17 cellular contexts compared by ENCODE assay signal in genomic region chr16:77406680-77407079, GRCh38. TPM values are rescaled to one million over a fixed set of nuclear protein-coding genes. Genes with fewer than 3 reads are reported as not detected.
DNase-seq lines count a peak whose midpoint lies in the region; ATAC-seq, FAIRE-seq and TF ChIP-seq lines count a peak whose summit lies in the region.
"Had no signal": no experiment of that assay in that cellular context is flagged by ENCODE, and none has a peak within 500 bp of the region (broad histone marks: within the 10 kb centered on the region; RNA-seq: fewer than 3 reads in every experiment).

No MANE protein-coding gene starts in this region.

- CTCF ChIA-PET in AG04449 (lab: Yijun Ruan, JAX): no interaction called here
- CTCF ChIA-PET in OCI-LY7 (lab: Charles Lee; ENCODE audit: unreplicated experiment): no interaction called here
- CTCF ChIA-PET in endothelial cell of umbilical vein (lab: Charles Lee): interaction anchor here (0.9 to 3.8 kb wide), 7 partner anchors 12 to 253 kb away, joined by 3 to 31 read pairs (median 6); no protein-coding TSS in a partner anchor

- no peak overlapping the region for H3K4me3 ChIP-seq in AG04449 (ENCODE audit: low read depth, low read length)
- H3K4me3 ChIP-seq in GM23338: no peak overlapping the region
- no peak overlapping the region for H3K4me3 ChIP-seq in OCI-LY7 (ENCODE audit: low read depth, low read length, poor library complexity, severe bottlenecking)
- H3K4me3 ChIP-seq in endothelial cell of umbilical vein (replicated peaks in 1 of 3; ENCODE audit: insufficient read depth in 1 of 3, low read depth in 1 of 3, low read length in 3 of 3): no peak overlapping the region
- no peak overlapping the region for H3K4me3 ChIP-seq in MG63
- H3K4me3 ChIP-seq: coronary artery had no signal

- H3K27ac ChIP-seq in GM23338 (ENCODE audit: low read depth) (no peak overlapping the region), OCI-LY7 (ENCODE audit: low read depth, low read length, poor library complexity, severe bottlenecking) (no peak overlapping the region), endothelial cell of umbilical vein (ENCODE audit: insufficient read depth, low read depth, low read length) (no peak overlapping the region)
- H3K27ac ChIP-seq: coronary artery had no signal

- no peaks in the 10 kb centered on the region for H3K79me2 ChIP-seq in GM23338 (replicated peaks; ENCODE audit: insufficient read depth)
- no peaks in the 10 kb centered on the region for H3K79me2 ChIP-seq in OCI-LY7 (ENCODE audit: insufficient read depth, low read depth, low read length)
- peaks cover 13% of the 10 kb centered on the region for H3K79me2 ChIP-seq in endothelial cell of umbilical vein (ENCODE audit: control insufficient read depth, insufficient read depth, low read length)

- dilution Hi-C loops in endothelial cell of umbilical vein (cut with MboI; ENCODE audit: extremely low pct_ligation_motif_present, low sequenced_read_pairs): no loop called here

- intact Hi-C loops in OCI-LY7 (cut with micrococcal nuclease; ENCODE audit: unreplicated experiment) (no loop called here), endothelial cell of umbilical vein (cut with micrococcal nuclease) (loop anchor here (1.0 kb wide), 3 partner anchors 170 to 254 kb away; no protein-coding TSS in a partner anchor)

- ATAC-seq in GM23338: no peak
- no peak for ATAC-seq in HG03139 (IDR thresholded peaks at IDR 0.05; ENCODE audit: unreplicated experiment)

- peaks cover 10% of the 10 kb centered on the region; the same call in 1 of the 2 replicates for H3K9me2 ChIP-seq in GM23338 (ENCODE audit: insufficient read depth)
- no peaks in the 10 kb centered on the region for H3K9me2 ChIP-seq in OCI-LY7 (ENCODE audit: insufficient read depth, low read length)

- no TSS peak for BruUV-seq in OCI-LY7 (replicated peaks; lab: Mats Ljungman, UMichigan)
- no TSS peak for BruUV-seq in endothelial cell of umbilical vein (replicated peaks; lab: Mats Ljungman, UMichigan)

- H3K9me3 ChIP-seq in OCI-LY7 (ENCODE audit: low read length): no peaks in the 10 kb centered on the region
- H3K9me3 ChIP-seq in endothelial cell of umbilical vein (replicated peaks; ENCODE audit: control insufficient read depth, insufficient read depth, low read length): no peaks in the 10 kb centered on the region
- no peaks in the 10 kb centered on the region for H3K9me3 ChIP-seq in MG63

- no peak overlapping the region for H2AFZ ChIP-seq in GM23338
- no peak overlapping the region for H2AFZ ChIP-seq in OCI-LY7 (ENCODE audit: low read length)
- no peak overlapping the region for H2AFZ ChIP-seq in endothelial cell of umbilical vein (ENCODE audit: low read depth, low read length)

- no peaks in the 10 kb centered on the region for H3K27me3 ChIP-seq in GM23338 (ENCODE audit: insufficient read depth)
- H3K27me3 ChIP-seq in endothelial cell of umbilical vein (ENCODE audit: control insufficient read depth in 2 of 2, insufficient read depth in 2 of 2, low read length in 2 of 2): no peaks in the 10 kb centered on the region
- H3K27me3 ChIP-seq in MG63: no peaks in the 10 kb centered on the region

- H3K27ac Mint-ChIP-seq in GM23338: no peak overlapping the region
- H3K27ac Mint-ChIP-seq: activated CD4-positive, alpha-beta memory T cell treated with anti-CD3 and anti-CD28 coated beads for 36 hours; activated naive CD4-positive, alpha-beta T cell treated with anti-CD3 and anti-CD28 coated beads, Interleukin-2, amount 10 ng/mL, durations not matched to agents 7 days and 5 days; CD4-positive, alpha-beta T cell; T-helper 1 cell treated with Interleukin-12 subunit alpha and Interleukin-12 subunit beta and Interleukin-4 antibody, amounts not matched to agents 30 μg/mL and 1 μg/mL, for 36 hours had no signal

- H3K4me2 ChIP-seq in GM23338 (no peak overlapping the region), OCI-LY7 (ENCODE audit: low read length) (no peak overlapping the region), endothelial cell of umbilical vein (ENCODE audit: insufficient read depth, low read length) (no peak overlapping the region)

- H3K9me3 Mint-ChIP-seq in GM23338: no peaks in the 10 kb centered on the region; the same call in 2 of the 3 replicates
- H3K9me3 Mint-ChIP-seq: activated CD4-positive, alpha-beta memory T cell treated with anti-CD3 and anti-CD28 coated beads for 36 hours; T-helper 1 cell treated with Interleukin-12 subunit alpha and Interleukin-12 subunit beta and Interleukin-4 antibody, amounts not matched to agents 30 μg/mL and 1 μg/mL, for 36 hours had no signal

- TF ChIP-seq CTCF in AG04449 (IDR thresholded peaks at IDR 0.05; ENCODE audit: insufficient read depth, low read length, missing control alignments) (peak; percentile 35), GM23338 (conservative IDR thresholded peaks at IDR 0.05; ENCODE audit: low read depth in 2 of 2) (peak in 1 of 2 experiments; percentile 61; a peak in 3 of 4 replicates), OCI-LY7 (conservative IDR thresholded peaks at IDR 0.05; ENCODE audit: low read length) (peak; percentile 40; the same call in 1 of the 2 replicates), endothelial cell of umbilical vein (IDR thresholded peaks at IDR 0.05; ENCODE audit: extremely low read depth in 1 of 2, insufficient read depth in 1 of 2, low read depth in 1 of 2, low read length in 2 of 2) (peak; percentile 26 to 28)

- H4K20me1 ChIP-seq in GM23338 (replicated peaks; ENCODE audit: insufficient read depth) (no peaks in the 10 kb centered on the region), OCI-LY7 (ENCODE audit: insufficient read depth, low read length) (no peaks in the 10 kb centered on the region), endothelial cell of umbilical vein (replicated peaks; ENCODE audit: control insufficient read depth, extremely low read depth, insufficient read depth, low read length) (no peaks in the 10 kb centered on the region)

- no peak overlapping the region for H3K4me3 Mint-ChIP-seq in GM23338
- H3K4me3 Mint-ChIP-seq: activated CD4-positive, alpha-beta memory T cell treated with anti-CD3 and anti-CD28 coated beads for 36 hours; activated naive CD4-positive, alpha-beta T cell treated with anti-CD3 and anti-CD28 coated beads, Interleukin-2, amount 10 ng/mL, durations not matched to agents 7 days and 5 days; CD4-positive, alpha-beta T cell; T-helper 1 cell treated with Interleukin-12 subunit alpha and Interleukin-12 subunit beta and Interleukin-4 antibody, amounts not matched to agents 30 μg/mL and 1 μg/mL, for 36 hours had no signal

- no peak for TF ChIP-seq POLR2A in endothelial cell of umbilical vein (IDR thresholded peaks at IDR 0.05; ENCODE audit: low read depth, low read length)

- POLR2A ChIA-PET in AG04449 (lab: Yijun Ruan, JAX) (interaction anchor here (0.6 kb wide), 1 partner anchor 596 kb away, joined by 4 read pairs; no protein-coding TSS in a partner anchor), OCI-LY7 (lab: Charles Lee) (interaction anchor here (0.6 kb wide), 1 partner anchor 456 kb away, joined by 6 read pairs; no protein-coding TSS in a partner anchor), endothelial cell of umbilical vein (lab: Charles Lee) (no interaction called here)

- H3K36me3 Mint-ChIP-seq in GM23338 (ENCODE audit: low read depth): no peaks in the 10 kb centered on the region; the same call in 2 of the 3 replicates
- H3K36me3 Mint-ChIP-seq: activated CD4-positive, alpha-beta memory T cell treated with anti-CD3 and anti-CD28 coated beads for 36 hours; activated naive CD4-positive, alpha-beta T cell treated with anti-CD3 and anti-CD28 coated beads, Interleukin-2, amount 10 ng/mL, durations not matched to agents 7 days and 5 days had no signal

- H3K9me1 ChIP-seq in endothelial cell of umbilical vein (replicated peaks; ENCODE audit: control insufficient read depth, extremely low read depth, insufficient read depth, low read length): no peaks in the 10 kb centered on the region

- H3K27me3 Mint-ChIP-seq in GM23338 (ENCODE audit: insufficient read depth, low read depth, poor library complexity): peaks cover 2% of the 10 kb centered on the region
- H3K27me3 Mint-ChIP-seq: activated naive CD4-positive, alpha-beta T cell treated with anti-CD3 and anti-CD28 coated beads, Interleukin-2, amount 10 ng/mL, durations not matched to agents 7 days and 5 days had no signal

- DNase-seq in AG04449 (ENCODE audit: low read depth, low spot score) (no peak), GM23338 (ENCODE audit: low spot score) (peak; percentile 24), OCI-LY7 (ENCODE audit: low spot score) (no peak), endothelial cell of umbilical vein (ENCODE audit: low read depth, low spot score) (peak; percentile 32), MG63 (no peak), hepatic stellate cell (ENCODE audit: low spot score) (no peak), NCI-H2196 treated with DMSO at 0.1 percent for 48 hours (lab: John Stamatoyannopoulos, UW; ENCODE audit: unreplicated experiment) (no peak)
- DNase-seq: activated CD4-positive, alpha-beta memory T cell treated with anti-CD3 and anti-CD28 coated beads for 36 hours; activated naive CD4-positive, alpha-beta T cell treated with anti-CD3 and anti-CD28 coated beads, Interleukin-2, amount 10 ng/mL, durations not matched to agents 7 days and 5 days; CD4-positive, alpha-beta T cell; Karpas-422; NCI-H774 had no signal

- no peak for FAIRE-seq in endothelial cell of umbilical vein (lab: Jason Lieb, UNC)
- FAIRE-seq: H1, urothelium cell line had no signal

- no peaks in the 10 kb centered on the region for H3F3A ChIP-seq in GM23338 (replicated peaks; ENCODE audit: low read depth)

- H3K4me1 Mint-ChIP-seq in GM23338: peaks cover 15% of the 10 kb centered on the region; the same call in 2 of the 3 replicates
- H3K4me1 Mint-ChIP-seq: activated naive CD4-positive, alpha-beta T cell treated with anti-CD3 and anti-CD28 coated beads, Interleukin-2, amount 10 ng/mL, durations not matched to agents 7 days and 5 days had no signal

- H3K4me1 ChIP-seq in GM23338 (ENCODE audit: insufficient read depth): peaks cover 9% of the 10 kb centered on the region; the same call in 1 of the 2 replicates
- H3K4me1 ChIP-seq in OCI-LY7 (ENCODE audit: insufficient read depth, low read length, poor library complexity, severe bottlenecking): no peaks in the 10 kb centered on the region
- peaks cover 25% of the 10 kb centered on the region for H3K4me1 ChIP-seq in endothelial cell of umbilical vein (ENCODE audit: control insufficient read depth, extremely low read depth, insufficient read depth, low read length)

- H3K36me3 ChIP-seq in GM23338 (ENCODE audit: insufficient read depth): no peaks in the 10 kb centered on the region
- H3K36me3 ChIP-seq in OCI-LY7 (ENCODE audit: insufficient read depth, low read length): no peaks in the 10 kb centered on the region
- peaks cover 0 to 4% of the 10 kb centered on the region in 2 experiments for H3K36me3 ChIP-seq in endothelial cell of umbilical vein (ENCODE audit: control insufficient read depth in 2 of 2, extremely low read depth in 1 of 2, insufficient read depth in 2 of 2, low read length in 2 of 2)
- H3K36me3 ChIP-seq in MG63: no peaks in the 10 kb centered on the region

- no peak overlapping the region for H3K9ac ChIP-seq in endothelial cell of umbilical vein (replicated peaks; ENCODE audit: extremely low read depth, insufficient read depth, low read length)

RNA-seq across cellular contexts. Expression of gene ADAMTS18, which starts 28.2 kb away (rescaled TPM):
- 0.90 TPM in 1 of 2 replicates, not detected in the other for total RNA-seq in GM23338 (2014; rRNA removed; shearing (Covaris generic))
- polyA plus RNA-seq in GM23338 (2016; fragmentation: Nextera tagmentation; extraction: Ambion mirVana): 0.10 and 0.15 TPM in 2 replicates
- not detected in 2 replicates for total RNA-seq in OCI-LY7 (2014; rRNA removed; shearing (Covaris generic))
- total RNA-seq in OCI-LY7 (2022): not detected in 2 replicates
- 2.7 and 27.5 TPM in 2 replicates for total RNA-seq in endothelial cell of umbilical vein
- 11.7 and 18.4 TPM in 2 replicates for polyA plus RNA-seq in endothelial cell of umbilical vein
- 8.3 and 10.7 TPM in 2 replicates for polyA plus RNA-seq in endothelial cell of umbilical vein (2011; cell fraction: cytosol; rRNA removed)
- 38.9 and 40.0 TPM in 2 replicates for polyA plus RNA-seq in endothelial cell of umbilical vein (2011; cell fraction: nucleus; rRNA removed)
- polyA plus RNA-seq in endothelial cell of umbilical vein (2012): 6.6 and 10.2 TPM in 2 replicates
- polyA minus RNA-seq in endothelial cell of umbilical vein: 42.6 and 52.4 TPM in 2 replicates
- not detected for polyA minus RNA-seq in endothelial cell of umbilical vein (2011; cell fraction: cytosol; rRNA and poly(A)+ RNA removed)
- 90.4 and 94.0 TPM in 2 replicates for polyA minus RNA-seq in endothelial cell of umbilical vein (2011; cell fraction: nucleus; rRNA and poly(A)+ RNA removed)
- not detected in 2 replicates for total RNA-seq in MG63 (2014; rRNA removed; shearing (Covaris generic); ENCODE audit: low replicate concordance)
- total RNA-seq: activated CD4-positive, alpha-beta memory T cell treated with anti-CD3 and anti-CD28 coated beads for 36 hours; CD4-positive, alpha-beta T cell had no signal

Comparison
In these comparisons a context has a peak if more than half of its experiments do, and no peak if none do; other contexts are left out.
1. DNase-seq: peak in GM23338 (single experiment) and endothelial cell of umbilical vein (single experiment); none in AG04449 (single experiment), OCI-LY7 (single experiment), MG63 (single experiment), hepatic stellate cell (single experiment) and NCI-H2196 treated with DMSO at 0.1 percent for 48 hours (single experiment).